Comparison of ENCODE assay signal across 13 cellular contexts in the genomic region with DNA sequence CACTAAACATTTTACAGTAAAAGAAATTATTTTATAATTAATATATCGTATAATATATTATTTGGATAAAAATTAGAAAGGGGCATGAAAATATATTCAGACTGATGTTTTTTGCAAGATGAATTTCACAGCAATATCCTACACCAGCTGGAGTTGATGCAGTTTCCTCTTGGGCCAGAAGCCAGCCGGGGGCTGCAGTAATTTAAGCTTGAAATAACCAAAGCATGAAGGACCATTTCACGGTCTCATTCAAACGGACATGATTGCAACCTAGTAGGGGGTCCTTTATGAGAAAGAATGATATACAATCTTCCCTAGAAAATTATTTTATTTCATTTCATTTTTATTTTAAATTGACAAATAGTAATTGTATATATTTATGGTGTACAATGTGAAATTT.
"Had no signal": no experiment of that assay in that cellular context is flagged by ENCODE, and none has a peak within 500 bp of the region (broad histone marks: within the 10 kb centered on the region; RNA-seq: fewer than 3 reads in every experiment).

No MANE protein-coding gene starts in this region.

- DNase-seq: dermis blood vessel endothelial cell; foreskin keratinocyte; head of caudate nucleus; kidney; left cardiac atrium; mammary epithelial cell; naive thymus-derived CD4-positive, alpha-beta T cell; nephron progenitor cell; right lobe of liver; stimulated activated CD4-positive, alpha-beta T cell treated with anti-CD3 and anti-CD28 coated beads, Interleukin-4, amount 100 ng/mL, for 1 hour; stimulated activated CD8-positive, alpha-beta memory T cell treated with anti-CD3 and anti-CD28 coated beads, Interleukin-4, amount 100 ng/mL, for 48 hours; stimulated activated naive CD8-positive, alpha-beta T cell treated with anti-CD3 and anti-CD28 coated beads, Interleukin-15, Interleukin-2, amounts not matched to agents 100 U/mL and 50 U/mL, for 24 hours had no signal

- ATAC-seq: foreskin keratinocyte; left cardiac atrium; naive thymus-derived CD4-positive, alpha-beta T cell; right lobe of liver; stimulated activated effector memory CD8-positive, alpha-beta T cell treated with anti-CD3 and anti-CD28 coated beads, Interleukin-12 subunit alpha, Interleukin-12 subunit beta, amount 100 ng/mL, for 72 hours; stimulated activated naive CD8-positive, alpha-beta T cell treated with anti-CD3 and anti-CD28 coated beads, Interleukin-15, Interleukin-2, amounts not matched to agents 100 U/mL and 50 U/mL, for 24 hours had no signal
